Comparison of ENCODE assay signal across 8 cellular contexts in genomic region chr12:124713436-124714082, GRCh38.
DNase-seq lines count a peak whose midpoint lies in the region; ATAC-seq and TF ChIP-seq lines count a peak whose summit lies in the region.

No MANE protein-coding gene starts in this region.

- peaks cover 54% of the 10 kb centered on the region for H3K4me1 ChIP-seq in lower lobe of right lung

- H3K9me3 ChIP-seq in lower lobe of right lung: no peaks in the 10 kb centered on the region

- peak; percentile 86 for ATAC-seq in GM18502 (IDR thresholded peaks at IDR 0.05; ENCODE audit: poor library complexity, unreplicated experiment)
- ATAC-seq in HG02938 (IDR thresholded peaks at IDR 0.05; ENCODE audit: unreplicated experiment): peak; percentile 85
- ATAC-seq in lower lobe of right lung: peak in 1 of 2 donors; percentile 39

- in situ Hi-C loops in astrocyte of the spinal cord (cut with HindIII; ENCODE audit: low sequenced_read_pairs): no loop called here

- H3K27me3 ChIP-seq in lower lobe of right lung (ENCODE audit: low read depth): no peaks in the 10 kb centered on the region

- DNase-seq in T follicular helper cell (ENCODE audit: low read depth) (peak; percentile 14), astrocyte of the spinal cord (ENCODE audit: low read depth, low spot score) (peak; percentile 93), lower lobe of right lung (no peak), COR-L47 (lab: John Stamatoyannopoulos, UW) (no peak), chondrocyte (ENCODE audit: low spot score) (no peak)
- DNase-seq in stimulated activated CD8-positive, alpha-beta memory T cell treated with anti-CD3 and anti-CD28 coated beads, Interleukin-2, amount 100 ng/mL, for 1 hour (ENCODE audit: low read depth in 2 of 2): peak; percentile 11 to 41

- no peak overlapping the region for H3K27ac Mint-ChIP-seq in chondrocyte (ENCODE audit: unreplicated experiment)

- no peak overlapping the region for H3K4me3 ChIP-seq in astrocyte of the spinal cord (ENCODE audit: low read depth, low read length)
- peak overlapping the region; percentile 38 for H3K4me3 ChIP-seq in lower lobe of right lung

- peak overlapping the region; percentile 81 for H3K27ac ChIP-seq in lower lobe of right lung

- H3K4me3 Mint-ChIP-seq in chondrocyte (ENCODE audit: unreplicated experiment): no peak overlapping the region

- H3K36me3 ChIP-seq in lower lobe of right lung: no peaks in the 10 kb centered on the region

- no peaks in the 10 kb centered on the region for H3K36me3 Mint-ChIP-seq in chondrocyte (ENCODE audit: low read depth)

- no peaks in the 10 kb centered on the region for H3K27me3 Mint-ChIP-seq in chondrocyte (ENCODE audit: low read depth)

- H3K4me1 Mint-ChIP-seq in chondrocyte (ENCODE audit: low read depth): peaks cover 34% of the 10 kb centered on the region

- TF ChIP-seq CTCF in astrocyte of the spinal cord (IDR thresholded peaks at IDR 0.05; ENCODE audit: low read depth, low read length) (no peak), lower lobe of right lung (IDR thresholded peaks at IDR 0.05) (no peak), chondrocyte (IDR thresholded peaks at IDR 0.05) (no peak)

- H3K9me3 Mint-ChIP-seq in chondrocyte (ENCODE audit: low read depth): no peaks in the 10 kb centered on the region

- intact Hi-C loops in lower lobe of right lung (cut with DNase I): no loop called here

Comparison
In these comparisons a context has a peak if more than half of its experiments do, and no peak if none do; other contexts are left out.
1. DNase-seq: peak in T follicular helper cell (single experiment), astrocyte of the spinal cord (single experiment) and stimulated activated CD8-positive, alpha-beta memory T cell treated with anti-CD3 and anti-CD28 coated beads, Interleukin-2, amount 100 ng/mL, for 1 hour (2 of 2); none in lower lobe of right lung (single experiment), COR-L47 (single experiment) and chondrocyte (single experiment).